Comparison of ENCODE assay signal across 8 cellular contexts in the genomic region with DNA sequence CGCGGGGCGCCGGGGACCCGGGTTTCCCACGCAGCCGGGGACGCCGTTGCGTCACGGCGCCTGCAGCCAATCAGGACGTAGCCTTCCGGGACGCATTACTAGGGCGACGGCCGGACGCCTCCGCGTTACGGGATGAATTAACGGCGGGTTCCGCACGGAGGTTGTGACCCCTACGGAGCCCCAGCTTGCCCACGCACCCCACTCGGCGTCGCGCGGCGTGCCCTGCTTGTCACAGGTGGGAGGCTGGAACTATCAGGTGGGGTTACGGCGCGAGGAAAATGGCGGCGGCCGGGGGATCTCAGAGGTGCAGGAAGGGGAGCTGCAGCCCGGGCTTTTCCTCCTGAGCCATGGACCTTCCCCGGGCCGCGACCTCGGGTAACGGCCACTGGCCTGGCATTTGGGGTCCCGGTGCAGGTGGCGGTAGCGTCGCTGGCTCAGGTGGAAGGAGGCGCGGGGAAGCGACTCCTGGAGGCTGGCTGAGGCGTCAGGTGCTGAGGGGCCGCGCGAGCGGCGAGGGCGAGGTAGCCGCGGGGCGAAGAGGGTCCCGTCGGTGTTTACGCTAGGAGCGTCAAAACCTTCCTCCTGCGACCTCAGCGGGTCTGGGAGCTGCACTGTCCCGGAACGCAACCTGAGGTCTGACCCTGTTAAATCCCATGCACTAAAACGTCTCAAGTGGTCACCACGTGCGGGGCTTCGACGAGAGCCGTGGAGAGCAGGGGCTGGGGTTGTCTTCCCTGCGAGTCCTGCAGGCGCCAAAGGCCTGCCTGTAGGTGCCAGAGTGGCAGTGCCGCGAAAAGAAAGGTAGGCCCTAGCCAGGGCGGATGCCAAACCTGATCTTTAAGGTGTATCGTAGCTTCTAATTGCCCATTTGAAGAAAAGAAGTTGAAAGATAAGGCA. TPM values are rescaled to one million over a fixed set of nuclear protein-coding genes. Genes with fewer than 3 reads are reported as not detected.
DNase-seq lines count a peak whose midpoint lies in the region; ATAC-seq and TF ChIP-seq lines count a peak whose summit lies in the region.

A gene (plus strand): TSS at position 98 of the 897 bp plus-strand sequence. CDS start 78,345 bp downstream, outside the sequence.

- peaks cover 4% of the 10 kb centered on the region; the same call in 1 of the 2 replicates for H3K36me3 ChIP-seq in PC-9 (ENCODE audit: low read depth)
- H3K36me3 ChIP-seq in esophagus squamous epithelium, result no peaks in the 10 kb centered on the region
- H3K36me3 ChIP-seq in naive thymus-derived CD4-positive, alpha-beta T cell (ENCODE audit: control insufficient read depth in 2 of 3, insufficient read depth in 3 of 3, low read length in 3 of 3), result peaks cover 0 to 6% (median 0%) of the 10 kb centered on the region in 3 experiments

- TF ChIP-seq POLR2A in esophagus squamous epithelium (IDR thresholded peaks at IDR 0.05), result no peak

- H3K27ac ChIP-seq in PC-9, result peak within 1 kb of the TSS; percentile 53
- peak within 1 kb of the TSS; percentile 77 to 89 (median 84) for H3K27ac ChIP-seq in esophagus squamous epithelium
- peak within 1 kb of the TSS; percentile 91 for H3K27ac ChIP-seq in naive thymus-derived CD4-positive, alpha-beta T cell (ENCODE audit: low read depth, low read length)

- H3K9me2 ChIP-seq in PC-9 (ENCODE audit: insufficient read depth), result no peaks in the 10 kb centered on the region

- H3K27me3 Mint-ChIP-seq in activated T-cell treated with anti-CD3 and anti-CD28 coated beads, Interleukin-2, amount 50 U/mL, for 24 hours, result no peaks in the 10 kb centered on the region
- H3K27me3 Mint-ChIP-seq in naive thymus-derived CD4-positive, alpha-beta T cell, result no peaks in the 10 kb centered on the region
- no peaks in the 10 kb centered on the region for H3K27me3 Mint-ChIP-seq in stimulated activated memory B cell treated with anti-CD40 and anti-IgM and Interleukin-4, amounts not matched to agents 10 μg/mL and 1 μg/mL and 100 μg/mL, for 72 hours

- H3F3A ChIP-seq in PC-9 (ENCODE audit: insufficient read depth, low read depth), result no peaks in the 10 kb centered on the region

- CTCF ChIA-PET in PC-9 (lab: Charles Lee), result interaction anchor here (0.6 kb wide), 1 partner anchor 299 kb away, joined by 7 read pairs; no protein-coding TSS in a partner anchor
- CTCF ChIA-PET in naive thymus-derived CD4-positive, alpha-beta T cell (lab: Charles Lee), result interaction anchor here (0.6 to 2.4 kb wide), 7 partner anchors 13 to 238 kb away, joined by 3 to 14 read pairs (median 4); no protein-coding TSS in a partner anchor

- H3K4me1 ChIP-seq in PC-9 (replicated peaks; ENCODE audit: insufficient read depth) (peaks cover 23% of the 10 kb centered on the region), esophagus squamous epithelium (peaks cover 3 to 34% (median 9%) of the 10 kb centered on the region in 3 donors)
- H3K4me1 ChIP-seq in naive thymus-derived CD4-positive, alpha-beta T cell (ENCODE audit: control insufficient read depth in 2 of 2, insufficient read depth in 2 of 2, low read length in 2 of 2), result peaks cover 10 to 18% of the 10 kb centered on the region in 2 donors

- intact Hi-C loops in PC-9 (cut with micrococcal nuclease; ENCODE audit: unreplicated experiment) (loop anchor here (1.0 kb wide), 3 partner anchors 174 to 229 kb away; no protein-coding TSS in a partner anchor), esophagus squamous epithelium (cut with DNase I) (no loop called here)
- intact Hi-C loops in naive thymus-derived CD4-positive, alpha-beta T cell (cut with micrococcal nuclease), result loop anchor here (1.0 to 5.0 kb wide), 14 partner anchors 8 to 301 kb away; a partner anchor contains a TSS

- peak; percentile 90 for ATAC-seq in GM19467 (IDR thresholded peaks at IDR 0.05; ENCODE audit: unreplicated experiment)
- ATAC-seq in naive thymus-derived CD4-positive, alpha-beta T cell, result peak; percentile 89
- peak; percentile 97 for ATAC-seq in stimulated activated memory B cell treated with anti-CD40 and anti-IgM and Interleukin-4, amounts not matched to agents 10 μg/mL and 1 μg/mL and 100 μg/mL, for 72 hours

- no peaks in the 10 kb centered on the region for H3K9me3 Mint-ChIP-seq in activated T-cell treated with anti-CD3 and anti-CD28 coated beads, Interleukin-2, amount 50 U/mL, for 24 hours
- peaks cover 0 to 1% (median 0%) of the 10 kb centered on the region in 11 donors for H3K9me3 Mint-ChIP-seq in naive thymus-derived CD4-positive, alpha-beta T cell
- no peaks in the 10 kb centered on the region for H3K9me3 Mint-ChIP-seq in stimulated activated memory B cell treated with anti-CD40 and anti-IgM and Interleukin-4, amounts not matched to agents 10 μg/mL and 1 μg/mL and 100 μg/mL, for 72 hours

- no TSS peak for BruUV-seq in PC-9 (replicated peaks; lab: Mats Ljungman, UMichigan)

- no peak for TF ChIP-seq CTCF in PC-9 (conservative IDR thresholded peaks at IDR 0.05)
- TF ChIP-seq CTCF in esophagus squamous epithelium (IDR thresholded peaks at IDR 0.05), result no peak

- H3K9me3 ChIP-seq in PC-9 (ENCODE audit: insufficient read depth, low read depth) (no peaks in the 10 kb centered on the region), esophagus squamous epithelium (no peaks in the 10 kb centered on the region)
- H3K9me3 ChIP-seq in naive thymus-derived CD4-positive, alpha-beta T cell (ENCODE audit: control insufficient read depth in 2 of 3, low read length in 3 of 3), result no peaks in the 10 kb centered on the region

- WGBS in esophagus squamous epithelium, 2 donors, result 7 to 12% methylated on average over 12 to 23 of the region's 83 CpGs

- peak within 1 kb of the TSS; percentile 97 for H2AFZ ChIP-seq in PC-9

- peak; percentile 93 for DNase-seq in D341Med (ENCODE audit: low spot score)
- peak; percentile 60 for DNase-seq in HPDE6-E6E7 (ENCODE audit: extremely low spot score)
- DNase-seq in PC-9, result peak; percentile 56 to 74
- peak; percentile 91 for DNase-seq in activated T-cell treated with anti-CD3 and anti-CD28 coated beads, Interleukin-2, amount 50 U/mL, for 24 hours
- DNase-seq in esophagus squamous epithelium (lab: John Stamatoyannopoulos, UW), result peak; percentile 13
- peak; percentile 72 to 91 (median 86) for DNase-seq in naive thymus-derived CD4-positive, alpha-beta T cell

- peak within 1 kb of the TSS; percentile 93 for H3K4me3 Mint-ChIP-seq in activated T-cell treated with anti-CD3 and anti-CD28 coated beads, Interleukin-2, amount 50 U/mL, for 24 hours
- H3K4me3 Mint-ChIP-seq in naive thymus-derived CD4-positive, alpha-beta T cell, result peak within 1 kb of the TSS; percentile 86 to 97 (median 95)
- peak within 1 kb of the TSS; percentile 96 for H3K4me3 Mint-ChIP-seq in stimulated activated memory B cell treated with anti-CD40 and anti-IgM and Interleukin-4, amounts not matched to agents 10 μg/mL and 1 μg/mL and 100 μg/mL, for 72 hours

- H3K36me3 Mint-ChIP-seq in activated T-cell treated with anti-CD3 and anti-CD28 coated beads, Interleukin-2, amount 50 U/mL, for 24 hours (ENCODE audit: low read depth), result peaks cover 35% of the 10 kb centered on the region
- H3K36me3 Mint-ChIP-seq in naive thymus-derived CD4-positive, alpha-beta T cell, result peaks cover 0 to 11% (median 4%) of the 10 kb centered on the region in 5 donors
- H3K36me3 Mint-ChIP-seq in stimulated activated memory B cell treated with anti-CD40 and anti-IgM and Interleukin-4, amounts not matched to agents 10 μg/mL and 1 μg/mL and 100 μg/mL, for 72 hours, result peaks cover 12% of the 10 kb centered on the region

- H3K4me2 ChIP-seq in PC-9, result peak within 1 kb of the TSS; percentile 96

- POLR2A ChIA-PET in PC-9 (lab: Charles Lee; ENCODE audit: unreplicated experiment), result interaction anchor here (0.6 kb wide), 1 partner anchor 63 kb away, joined by 4 read pairs; no protein-coding TSS in a partner anchor
- POLR2A ChIA-PET in naive thymus-derived CD4-positive, alpha-beta T cell (lab: Charles Lee), result interaction anchor here (0.6 to 3.2 kb wide), 19 partner anchors 9 to 329 kb away, joined by 3 to 32 read pairs (median 5); a partner anchor contains a TSS

- H3K4me3 ChIP-seq in PC-9 (peak within 1 kb of the TSS; percentile 89), esophagus squamous epithelium (peak within 1 kb of the TSS; percentile 90 to 99 (median 98))
- peak within 1 kb of the TSS; percentile 89 for H3K4me3 ChIP-seq in naive thymus-derived CD4-positive, alpha-beta T cell (ENCODE audit: low read length)

- peaks cover 45% of the 10 kb centered on the region for H3K79me2 ChIP-seq in PC-9 (ENCODE audit: low read depth)

- H4K20me1 ChIP-seq in PC-9 (ENCODE audit: insufficient read depth), result peaks cover 4% of the 10 kb centered on the region; the same call in 1 of the 2 replicates

- H3K27me3 ChIP-seq in PC-9 (ENCODE audit: insufficient read depth, low read depth) (no peaks in the 10 kb centered on the region), esophagus squamous epithelium (no peaks in the 10 kb centered on the region)
- H3K27me3 ChIP-seq in naive thymus-derived CD4-positive, alpha-beta T cell (ENCODE audit: control insufficient read depth in 2 of 2, insufficient read depth in 2 of 2, low read length in 2 of 2), result no peaks in the 10 kb centered on the region

- peak within 1 kb of the TSS; percentile 98 for H3K27ac Mint-ChIP-seq in activated T-cell treated with anti-CD3 and anti-CD28 coated beads, Interleukin-2, amount 50 U/mL, for 24 hours
- H3K27ac Mint-ChIP-seq in naive thymus-derived CD4-positive, alpha-beta T cell, result peak within 1 kb of the TSS; percentile 92 to 99 (median 97)
- H3K27ac Mint-ChIP-seq in stimulated activated memory B cell treated with anti-CD40 and anti-IgM and Interleukin-4, amounts not matched to agents 10 μg/mL and 1 μg/mL and 100 μg/mL, for 72 hours, result peak within 1 kb of the TSS; percentile 98

- peaks cover 44% of the 10 kb centered on the region for H3K4me1 Mint-ChIP-seq in activated T-cell treated with anti-CD3 and anti-CD28 coated beads, Interleukin-2, amount 50 U/mL, for 24 hours (ENCODE audit: low read depth)
- H3K4me1 Mint-ChIP-seq in naive thymus-derived CD4-positive, alpha-beta T cell, result peaks cover 23 to 56% (median 48%) of the 10 kb centered on the region in 7 donors
- H3K4me1 Mint-ChIP-seq in stimulated activated memory B cell treated with anti-CD40 and anti-IgM and Interleukin-4, amounts not matched to agents 10 μg/mL and 1 μg/mL and 100 μg/mL, for 72 hours, result peaks cover 51% of the 10 kb centered on the region

RNA-seq across cellular contexts. Expression of the gene that starts here (rescaled TPM):
- 21.9 and 35.7 TPM in 2 replicates for total RNA-seq in PC-9 (2021)
- 10 to 100 TPM; 11.9 to 13.5 (median 12.6) TPM for total RNA-seq in esophagus squamous epithelium
- 10 to 100 TPM; 18.2 to 25.2 (median 22.2) TPM for total RNA-seq in naive thymus-derived CD4-positive, alpha-beta T cell
- 10 to 100 TPM; 16.2 to 37.6 TPM for polyA plus RNA-seq in naive thymus-derived CD4-positive, alpha-beta T cell

Comparison
In these comparisons a context has a peak if more than half of its experiments do, and no peak if none do; other contexts are left out.
1. Peak in every context shown above with its lines: DNase-seq, ATAC-seq, H3K4me3 ChIP-seq and H3K27ac ChIP-seq.
2. DNase-seq: peak in every context shown above with its lines; median percentile 93 in D341Med; 91 in activated T-cell treated with anti-CD3 and anti-CD28 coated beads, Interleukin-2, amount 50 U/mL, for 24 hours; 86 in naive thymus-derived CD4-positive, alpha-beta T cell; 65 in PC-9; 60 in HPDE6-E6E7; 13 in esophagus squamous epithelium.